In genomic region chr7:101677421-101678137, GRCh38 we compare ENCODE assay signal across 1 cellular context.
TF ChIP-seq lines count a peak whose summit lies in the region.

No MANE protein-coding gene starts in this region.

TF ChIP-seq in K562, 482 proteins besides CTCF, POLR2A, EP300 and RAD21 (continued from another document):
- no peak for TF ChIP-seq RNF219 (CRISPR knock-in tag; IDR thresholded peaks at IDR 0.05)
- no peak for TF ChIP-seq MTF1 (CRISPR knock-in tag; IDR thresholded peaks at IDR 0.05; ENCODE audit: borderline replicate concordance)
- peak; percentile 75 for TF ChIP-seq JUND (IDR thresholded peaks at IDR 0.05; ENCODE audit: borderline replicate concordance, low read depth, low read length)
- peak; percentile 81; the same call in 1 of the 3 replicates for TF ChIP-seq JUND (tag; IDR thresholded peaks at IDR 0.05; ENCODE audit: borderline replicate concordance, low read depth, low read length)
- TF ChIP-seq GTF2E2 (tag; IDR thresholded peaks at IDR 0.05) = no peak
- no peak for TF ChIP-seq NCOA2 (IDR thresholded peaks at IDR 0.05; ENCODE audit: partially characterized antibody in 2 of 2)
- TF ChIP-seq ZBTB49 (CRISPR knock-in tag; IDR thresholded peaks at IDR 0.05; ENCODE audit: borderline replicate concordance) = no peak
- no peak for TF ChIP-seq HMG20B (CRISPR knock-in tag; IDR thresholded peaks at IDR 0.05)
- no peak for TF ChIP-seq PTRF (tag; IDR thresholded peaks at IDR 0.05)
- no peak for TF ChIP-seq ZBTB34 (CRISPR knock-in tag; IDR thresholded peaks at IDR 0.05)
- TF ChIP-seq ZNF143 (CRISPR knock-in tag; IDR thresholded peaks at IDR 0.05) = no peak
- no peak for TF ChIP-seq HLTF (IDR thresholded peaks at IDR 0.05)
- TF ChIP-seq TAL1 (IDR thresholded peaks at IDR 0.05) = no peak
- TF ChIP-seq TGIF2 (CRISPR knock-in tag; IDR thresholded peaks at IDR 0.05) = no peak
- no peak for TF ChIP-seq KLF6 (CRISPR knock-in tag; IDR thresholded peaks at IDR 0.05; ENCODE audit: borderline replicate concordance)
- TF ChIP-seq ZNF280B (CRISPR knock-in tag; IDR thresholded peaks at IDR 0.05) = no peak
- no peak for TF ChIP-seq PCBP2 (IDR thresholded peaks at IDR 0.05; ENCODE audit: low read depth, low read length, poor library complexity, severe bottlenecking)
- peak; percentile 20 for TF ChIP-seq TBP (optimal IDR thresholded peaks at IDR 0.05; ENCODE audit: low read depth, low read length)
- TF ChIP-seq GATA2 (CRISPR knock-in tag; IDR thresholded peaks at IDR 0.05) = no peak
- no peak for TF ChIP-seq ZNF121 (CRISPR knock-in tag; conservative IDR thresholded peaks at IDR 0.05)
- no peak for TF ChIP-seq ATF1 (CRISPR knock-in tag; IDR thresholded peaks at IDR 0.05)
- 0 out of 2 replicates have a peak, but pooled peaks have one; percentile 15 for TF ChIP-seq ATF1 (tag; IDR thresholded peaks at IDR 0.05)
- no peak for TF ChIP-seq SAFB (IDR thresholded peaks at IDR 0.05; ENCODE audit: borderline replicate concordance, low read depth, low read length)
- TF ChIP-seq FOXA1 (IDR thresholded peaks at IDR 0.05; ENCODE audit: borderline replicate concordance) = no peak
- no peak for TF ChIP-seq TEAD2 (tag; IDR thresholded peaks at IDR 0.05)
- TF ChIP-seq CHAMP1 (IDR thresholded peaks at IDR 0.05) = no peak
- TF ChIP-seq ZKSCAN3 (CRISPR knock-in tag; IDR thresholded peaks at IDR 0.05) = no peak
- TF ChIP-seq ZNF561 (CRISPR knock-in tag; conservative IDR thresholded peaks at IDR 0.05) = no peak
- TF ChIP-seq NFE2 (IDR thresholded peaks at IDR 0.05; ENCODE audit: low read depth) = no peak
- TF ChIP-seq ARID4B (CRISPR knock-in tag; IDR thresholded peaks at IDR 0.05) = no peak
